In the genomic region with DNA sequence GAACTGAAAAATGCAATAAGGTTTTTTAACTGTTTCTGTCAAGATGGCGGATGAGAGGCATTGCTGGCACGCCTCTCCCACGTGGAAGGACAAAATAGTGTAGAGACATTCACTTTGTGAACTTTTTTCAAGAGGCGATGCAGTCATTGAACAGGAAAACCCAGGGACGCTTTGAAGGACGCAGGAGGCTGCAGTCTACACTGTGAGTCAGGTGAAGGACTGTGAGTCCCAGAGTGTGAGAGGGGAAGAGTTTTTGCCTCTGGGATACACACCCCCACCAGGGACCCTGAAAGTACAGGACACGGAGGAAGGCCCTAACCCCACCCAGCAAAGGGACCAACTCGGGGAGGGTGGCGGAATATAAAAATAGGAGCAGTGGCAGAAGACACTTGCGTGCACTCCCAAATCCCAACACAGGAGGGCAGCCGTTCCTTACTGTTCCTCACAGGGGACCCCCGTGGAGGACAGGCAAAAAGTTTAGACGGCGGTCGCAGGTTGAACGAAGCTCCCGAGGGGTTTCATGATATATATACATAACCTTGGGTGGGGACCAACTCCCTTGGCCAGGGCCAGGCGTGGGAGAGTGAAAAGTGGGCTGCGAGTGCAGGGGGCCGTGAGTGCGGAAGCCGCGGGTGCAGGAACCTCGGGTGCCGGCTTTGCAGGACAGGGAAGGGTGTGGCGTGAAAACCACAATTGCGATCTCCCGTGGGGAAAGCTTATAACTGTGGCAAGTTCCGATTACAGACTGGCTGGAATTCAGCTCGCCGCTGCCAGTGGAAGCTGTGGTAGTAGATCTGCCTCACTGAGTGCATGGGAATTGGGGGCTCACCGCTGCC, we compare ENCODE assay signal across 8 cellular contexts.
DNase-seq lines count a peak whose midpoint lies in the region; ATAC-seq and TF ChIP-seq lines count a peak whose summit lies in the region.

No MANE protein-coding gene starts in this region.

- H3K4me3 ChIP-seq in AG09309 (ENCODE audit: control insufficient read depth, low read depth, low read length) (peak overlapping the region; percentile 38), Panc1 (ENCODE audit: low read depth in 2 of 2, low read length in 2 of 2) (peak overlapping the region in 1 of 2 experiments; percentile 9; a peak in 1 of 4 replicates)

- H3K36me3 ChIP-seq in Panc1 (ENCODE audit: control insufficient read depth, insufficient read depth, low read length): no peaks in the 10 kb centered on the region

- peak overlapping the region; percentile 82 for H3K27ac Mint-ChIP-seq in activated T-cell treated with anti-CD3 and anti-CD28 coated beads, Interleukin-2, amount 50 U/mL, for 72 hours
- no peak overlapping the region for H3K27ac Mint-ChIP-seq in neural crest cell (ENCODE audit: unreplicated experiment)

- no peaks in the 10 kb centered on the region for H3K36me3 Mint-ChIP-seq in activated T-cell treated with anti-CD3 and anti-CD28 coated beads, Interleukin-2, amount 50 U/mL, for 72 hours (ENCODE audit: insufficient read depth in 2 of 2)
- no peaks in the 10 kb centered on the region for H3K36me3 Mint-ChIP-seq in neural crest cell (ENCODE audit: low read depth)

- ATAC-seq in Panc1 (peak; percentile 88), GM21390 (IDR thresholded peaks at IDR 0.05; ENCODE audit: unreplicated experiment) (no peak)
- peak; percentile 77 to 81 for ATAC-seq in activated T-cell treated with anti-CD3 and anti-CD28 coated beads, Interleukin-2, amount 50 U/mL, for 72 hours (replicated peaks in 1 of 2)

- no peaks in the 10 kb centered on the region for H3K27me3 ChIP-seq in Panc1 (ENCODE audit: control insufficient read depth, insufficient read depth, low read length)

- TF ChIP-seq CTCF in AG09309 (IDR thresholded peaks at IDR 0.05; ENCODE audit: control insufficient read depth, insufficient read depth, low read depth, low read length, missing control alignments): peak; percentile 83
- TF ChIP-seq CTCF in Panc1 (IDR thresholded peaks at IDR 0.05): peak; percentile 90
- peak; percentile 83 for TF ChIP-seq CTCF in neural crest cell (conservative IDR thresholded peaks at IDR 0.05)

- no peaks in the 10 kb centered on the region for H3K9me3 ChIP-seq in Panc1 (ENCODE audit: control insufficient read depth, insufficient read depth, low read depth, low read length)

- BruUV-seq in Panc1 (replicated peaks; lab: Mats Ljungman, UMichigan): no TSS peak

- DNase-seq in AG09309 (ENCODE audit: low read depth) (no peak), HEK293T (ENCODE audit: extremely low spot score) (peak; percentile 82), Panc1 (ENCODE audit: low read depth, low spot score) (peak; percentile 35), fibroblast of peridontal ligament (ENCODE audit: extremely low read depth) (peak; percentile 64), neural crest cell (ENCODE audit: low read depth, low spot score) (peak; percentile 92)
- DNase-seq in activated T-cell treated with anti-CD3 and anti-CD28 coated beads, Interleukin-2, amount 50 U/mL, for 72 hours: peak; percentile 78 to 83
- DNase-seq in stimulated activated naive CD4-positive, alpha-beta T cell treated with Interleukin-2 at 50 U/mL for 16 hours (lab: John Stamatoyannopoulos, UW): peak; percentile 65

- H3K4me3 Mint-ChIP-seq in activated T-cell treated with anti-CD3 and anti-CD28 coated beads, Interleukin-2, amount 50 U/mL, for 72 hours: peak overlapping the region; percentile 85 to 97
- no peak overlapping the region for H3K4me3 Mint-ChIP-seq in neural crest cell

- CTCF ChIA-PET in HEK293T (lab: Yijun Ruan, JAX): interaction anchor here (0.6 to 4.6 kb wide), 9 partner anchors 9 to 108 kb away, joined by 3 to 36 read pairs (median 5); no protein-coding TSS in a partner anchor
- CTCF ChIA-PET in Panc1 (lab: Charles Lee): interaction anchor here (0.5 to 2.8 kb wide), 5 partner anchors 70 to 247 kb away, joined by 3 to 15 read pairs (median 5); a partner anchor contains a TSS

- H3K9me3 Mint-ChIP-seq in activated T-cell treated with anti-CD3 and anti-CD28 coated beads, Interleukin-2, amount 50 U/mL, for 72 hours: no peaks in the 10 kb centered on the region
- no peaks in the 10 kb centered on the region for H3K9me3 Mint-ChIP-seq in neural crest cell

- POLR2A ChIA-PET in HEK293T (lab: Yijun Ruan, JAX) (interaction anchor here (1.0 to 1.7 kb wide), 3 partner anchors 90 to 122 kb away, joined by 4 to 7 read pairs (median 4); a partner anchor contains a TSS), Panc1 (lab: Charles Lee) (no interaction called here)

- H3K27me3 Mint-ChIP-seq in activated T-cell treated with anti-CD3 and anti-CD28 coated beads, Interleukin-2, amount 50 U/mL, for 72 hours (ENCODE audit: low read depth): peaks cover 6% of the 10 kb centered on the region
- peaks cover 67% of the 10 kb centered on the region for H3K27me3 Mint-ChIP-seq in neural crest cell (ENCODE audit: low read depth)

- in situ Hi-C loops in Panc1 (cut with HindIII; ENCODE audit: low pct_unique_long_range_greater_than_20kb, low sequenced_read_pairs): no loop called here

- H3K4me1 ChIP-seq in Panc1 (ENCODE audit: control insufficient read depth, insufficient read depth, low read length): no peaks in the 10 kb centered on the region

- no peak overlapping the region for H3K27ac ChIP-seq in Panc1 (ENCODE audit: low read length)

- intact Hi-C loops in Panc1 (cut with micrococcal nuclease; ENCODE audit: unreplicated experiment): loop anchor here (2.0 to 5.0 kb wide), 2 partner anchors 91 to 108 kb away; a partner anchor contains a TSS

- peaks cover 26% of the 10 kb centered on the region for H3K4me1 Mint-ChIP-seq in activated T-cell treated with anti-CD3 and anti-CD28 coated beads, Interleukin-2, amount 50 U/mL, for 72 hours (ENCODE audit: low read depth)
- H3K4me1 Mint-ChIP-seq in neural crest cell: peaks cover 4% of the 10 kb centered on the region

TF ChIP-seq in HEK293T, 16 proteins besides CTCF, POLR2A, EP300 and RAD21:
- TF ChIP-seq TARDBP (IDR thresholded peaks at IDR 0.05) (0 out of 2 replicates have a peak, but pooled peaks have one; percentile 35), CTBP1 (IDR thresholded peaks at IDR 0.05; ENCODE audit: borderline replicate concordance) (no peak)
